27 cellular contexts compared by ENCODE assay signal in the genomic region with DNA sequence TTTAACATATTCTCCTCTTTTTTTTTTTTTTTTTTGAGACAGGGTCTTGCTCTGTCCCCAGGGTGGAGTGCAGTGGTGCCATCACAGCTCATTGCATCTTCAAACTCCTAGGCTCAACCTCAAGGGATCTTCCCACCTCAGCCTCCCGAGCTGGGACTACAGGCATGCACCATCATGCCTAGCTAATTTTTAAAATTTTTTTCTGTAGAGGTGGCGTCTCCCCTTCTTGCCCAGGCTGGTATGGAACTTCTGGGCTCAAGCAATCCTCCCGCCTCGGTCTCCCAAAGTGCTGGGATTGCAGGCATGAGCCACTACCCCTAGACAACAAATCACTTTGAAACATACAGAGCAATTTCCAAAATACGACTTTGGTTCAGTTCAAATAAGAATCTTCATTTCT.
"Had no signal": no experiment of that assay in that cellular context is flagged by ENCODE, and none has a peak within 500 bp of the region (broad histone marks: within the 10 kb centered on the region; RNA-seq: fewer than 3 reads in every experiment).

No MANE protein-coding gene starts in this region.

- H3K27ac ChIP-seq: brain microvascular endothelial cell, epithelial cell of prostate, esophagus squamous epithelium, WERI-Rb-1 had no signal

- H3K27me3 ChIP-seq: brain microvascular endothelial cell, esophagus squamous epithelium had no signal

- ATAC-seq: activated CD4-positive, CD25-positive, alpha-beta regulatory T cell treated with anti-CD3 and anti-CD28 coated beads, Interleukin-2, amount 50 U/mL, for 24 hours; activated CD8-positive, alpha-beta T cell treated with anti-CD3 and anti-CD28 coated beads for 36 hours; activated T-cell treated with anti-CD3 and anti-CD28 coated beads, Interleukin-2, amount 50 U/mL, for 4 hours; activated T-helper 17 cell treated with anti-CD3 and anti-CD28 coated beads, Interleukin-2, amount 50 U/mL, for 72 hours; effector memory CD8-positive, alpha-beta T cell; T-helper 17 cell had no signal

- H3K36me3 ChIP-seq: brain microvascular endothelial cell, esophagus squamous epithelium, WERI-Rb-1 had no signal

- H3K9me3 ChIP-seq: esophagus squamous epithelium had no signal

- DNase-seq: activated B cell treated with CpG ODN at 0.5 μM for 24 hours; activated CD4-positive, alpha-beta T cell treated with anti-CD3 and anti-CD28 coated beads for 48 hours; activated CD4-positive, alpha-beta T cell treated with anti-CD3 and anti-CD28 coated beads, Interleukin-2, amount 50 U/mL, for 1 hour; activated CD4-positive, alpha-beta T cell treated with anti-CD3 and anti-CD28 coated beads, Interleukin-2, amount 50 U/mL, for 48 hours; activated CD8-positive, alpha-beta memory T cell treated with anti-CD3 and anti-CD28 coated beads for 24 hours; activated CD8-positive, alpha-beta T cell treated with anti-CD3 and anti-CD28 coated beads for 36 hours; activated effector memory CD4-positive, alpha-beta T cell treated with Interleukin-2 at 50 U/mL for 16 hours; activated gamma-delta T cell treated with Interleukin-2 at 50 U/mL for 16 hours; activated naive CD4-positive, alpha-beta T cell treated with anti-CD3 and anti-CD28 coated beads, Interleukin-2, amount 50 U/mL, for 16 hours; activated naive CD4-positive, alpha-beta T cell treated with Interleukin-2 at 50 U/mL for 16 hours; activated T-cell treated with anti-CD3 and anti-CD28 coated beads, Interleukin-2, amount 50 U/mL, for 4 hours; amniotic stem cell; anterior cingulate cortex; brain microvascular endothelial cell; caudate nucleus; cortex of kidney; dermis blood vessel endothelial cell; effector CD4-positive, alpha-beta T cell; effector memory CD8-positive, alpha-beta T cell; esophagus squamous epithelium; head of caudate nucleus; T-helper 17 cell; T1000; WERI-Rb-1 had no signal

- H3K4me3 ChIP-seq: esophagus squamous epithelium had no signal
